In genomic region chr1:36320767-36321118, GRCh38 we compare ENCODE assay signal across 8 cellular contexts. TPM values are rescaled to one million over a fixed set of nuclear protein-coding genes. Genes with fewer than 3 reads are reported as not detected.
A peak's percentile ranks its signal among the peaks of the same experiment; 100 is the strongest.
DNase-seq lines count a peak whose midpoint lies in the region; ATAC-seq and TF ChIP-seq lines count a peak whose summit lies in the region.

No MANE protein-coding gene starts in this region.

- H3K27ac Mint-ChIP-seq in activated naive CD8-positive, alpha-beta T cell: no peak overlapping the region

- H3K4me1 Mint-ChIP-seq in activated naive CD8-positive, alpha-beta T cell (ENCODE audit: low read depth): peaks cover 23% of the 10 kb centered on the region

- TF ChIP-seq POLR2A in GM19193 (IDR thresholded peaks at IDR 0.05; ENCODE audit: extremely low read depth, insufficient read depth, insufficient read length) (peak; percentile 6), spleen (IDR thresholded peaks at IDR 0.05) (no peak)

- H3K27ac ChIP-seq in iPS-20b (ENCODE audit: low read length) (no peak overlapping the region), spleen (peak overlapping the region in 7 of 8 donors; percentile 47 to 90 (median 84))

- H3K4me1 ChIP-seq in iPS-20b (ENCODE audit: insufficient read depth, low read length) (peaks cover 12% of the 10 kb centered on the region), spleen (peaks cover 13 to 57% (median 49%) of the 10 kb centered on the region in 6 donors)

- peak overlapping the region; percentile 64; the same call in 1 of the 2 replicates for H3K9ac ChIP-seq in iPS-20b (ENCODE audit: low read depth, low read length)

- ATAC-seq in GM21528 (IDR thresholded peaks at IDR 0.05; ENCODE audit: low FRiP score, unreplicated experiment): no peak

- intact Hi-C loops in spleen (cut with DNase I; ENCODE audit: low total_unique reads): no loop called here

- WGBS in spleen, 5 donors: 20 to 33% (median 22%) methylated on average over 19 to 23 of the region's 23 CpGs

- no peaks in the 10 kb centered on the region for H3K27me3 Mint-ChIP-seq in activated naive CD8-positive, alpha-beta T cell

- H3K9me3 ChIP-seq in iPS-20b (ENCODE audit: insufficient read depth, low read depth, low read length) (no peaks in the 10 kb centered on the region), spleen (no peaks in the 10 kb centered on the region)

- H3K36me3 ChIP-seq in iPS-20b (ENCODE audit: insufficient read depth, low read depth, low read length) (no peaks in the 10 kb centered on the region), spleen (peaks cover 0 to 7% (median 0%) of the 10 kb centered on the region in 6 donors)

- H3K9me3 Mint-ChIP-seq in activated naive CD8-positive, alpha-beta T cell (ENCODE audit: low read depth): no peaks in the 10 kb centered on the region

- CTCF ChIA-PET in GM10248 (lab: Yijun Ruan, JAX): interaction anchor here (1.3 to 1.7 kb wide), 2 partner anchors 14 to 21 kb away, joined by 3 to 5 read pairs; partner anchors contain the start of gene SH3D21

- TF ChIP-seq CTCF in spleen (IDR thresholded peaks at IDR 0.05 in 8 of 11, conservative IDR thresholded peaks at IDR 0.05 in 3 of 11): no peak
- TF ChIP-seq CTCF in GM10248 (IDR thresholded peaks at IDR 0.05; ENCODE audit: control extremely low read depth, extremely low read depth, low read depth, missing control alignments): no peak

- H3K36me3 Mint-ChIP-seq in activated naive CD8-positive, alpha-beta T cell: no peaks in the 10 kb centered on the region

- H3K4me3 Mint-ChIP-seq in activated naive CD8-positive, alpha-beta T cell: peak overlapping the region; percentile 76

- POLR2A ChIA-PET in GM10248 (lab: Yijun Ruan, JAX): interaction anchor here (1.0 kb wide), 1 partner anchor 14 kb away, joined by 3 read pairs; no protein-coding TSS in a partner anchor

- H3K4me3 ChIP-seq in iPS-20b (ENCODE audit: low read length) (peak overlapping the region; percentile 74), spleen (peak overlapping the region; percentile 18 to 91 (median 68))

- H3K27me3 ChIP-seq in iPS-20b (ENCODE audit: insufficient read depth, low read length): peaks cover 55% of the 10 kb centered on the region
- peaks cover 0 to 45% (median 0%) of the 10 kb centered on the region in 7 donors for H3K27me3 ChIP-seq in spleen (replicated peaks in 1 of 7)

- peak; percentile 81 for DNase-seq in spleen
- no peak for DNase-seq in GM10248 (ENCODE audit: extremely low spot score)
- no peak for DNase-seq in HCEC 1CT
- no peak for DNase-seq in MV-4-11 (lab: John Stamatoyannopoulos, UW)

RNA-seq across cellular contexts. Expression of gene EVA1B, which starts 2.7 kb away (rescaled TPM):
- 10 to 100 TPM; 31.1 to 77.4 (median 43.7) TPM for total RNA-seq in spleen
- polyA plus RNA-seq in spleen: 10 to 100 TPM; 17.2 to 45.1 (median 37.4) TPM

RNA-seq across cellular contexts. Expression of gene SH3D21, which starts 14.6 kb away (rescaled TPM):
- total RNA-seq in spleen: 1 to 10 TPM; 1.7 to 9.4 (median 7.2) TPM
- polyA plus RNA-seq in spleen: 1 to 10 TPM; 1.7 to 5.1 (median 1.9) TPM
